In genomic region chr5:167565555-167565954, GRCh38 we compare ENCODE assay signal across 11 cellular contexts.
A peak's percentile ranks its signal among the peaks of the same experiment; 100 is the strongest.
DNase-seq lines count a peak whose midpoint lies in the region; ATAC-seq, FAIRE-seq and TF ChIP-seq lines count a peak whose summit lies in the region.
"Had no signal": no experiment of that assay in that cellular context is flagged by ENCODE, and none has a peak within 500 bp of the region (broad histone marks: within the 10 kb centered on the region; RNA-seq: fewer than 3 reads in every experiment).

No MANE protein-coding gene starts in this region.

- CTCF ChIA-PET in Panc1 (lab: Charles Lee) = interaction anchor here (0.8 kb wide), 1 partner anchor 455 kb away, joined by 4 read pairs; no protein-coding TSS in a partner anchor

- DNase-seq in left ventricle myocardium inferior (no peak), right atrium auricular region (ENCODE audit: low spot score) (no peak), Panc1 (ENCODE audit: low read depth, low spot score) (no peak), fibroblast of the aortic adventitia (ENCODE audit: low read depth) (peak; percentile 35), urothelium cell line (ENCODE audit: low spot score) (peak; percentile 40), NCI-H510A (lab: John Stamatoyannopoulos, UW) (no peak)
- DNase-seq in effector CD8-positive, alpha-beta T cell (lab: John Stamatoyannopoulos, UW) = no peak
- DNase-seq: activated gamma-delta T cell treated with Interleukin-2 at 50 U/mL for 16 hours, T-helper 1 cell had no signal

- FAIRE-seq in urothelium cell line (lab: Jason Lieb, UNC) = no peak

- intact Hi-C loops in left ventricle myocardium inferior (cut with micrococcal nuclease) (no loop called here), Panc1 (cut with micrococcal nuclease; ENCODE audit: unreplicated experiment) (loop anchor here (5.0 kb wide), 1 partner anchor 603 kb away; no protein-coding TSS in a partner anchor)

- H3K4me3 ChIP-seq in left ventricle myocardium inferior (no peak overlapping the region), right atrium auricular region (no peak overlapping the region), Panc1 (ENCODE audit: low read depth in 2 of 2, low read length in 2 of 2) (no peak overlapping the region), fibroblast of the aortic adventitia (ENCODE audit: low read depth, low read length) (no peak overlapping the region)
- H3K4me3 ChIP-seq: tibial nerve had no signal

- peaks cover 38% of the 10 kb centered on the region for H3K27me3 ChIP-seq in left ventricle myocardium inferior (ENCODE audit: low read depth)
- no peaks in the 10 kb centered on the region for H3K27me3 ChIP-seq in right atrium auricular region
- H3K27me3 ChIP-seq in Panc1 (ENCODE audit: control insufficient read depth, insufficient read depth, low read length) = peaks cover 13% of the 10 kb centered on the region
- H3K27me3 ChIP-seq: tibial nerve had no signal

- H3K4me1 ChIP-seq in left ventricle myocardium inferior = no peaks in the 10 kb centered on the region
- H3K4me1 ChIP-seq in right atrium auricular region = no peaks in the 10 kb centered on the region
- no peaks in the 10 kb centered on the region for H3K4me1 ChIP-seq in Panc1 (ENCODE audit: control insufficient read depth, insufficient read depth, low read length)
- H3K4me1 ChIP-seq: tibial nerve had no signal

- POLR2A ChIA-PET in Panc1 (lab: Charles Lee) = no interaction called here

- in situ Hi-C loops in Panc1 (cut with HindIII; ENCODE audit: low pct_unique_long_range_greater_than_20kb, low sequenced_read_pairs) = no loop called here

- H3K9me3 ChIP-seq in left ventricle myocardium inferior (replicated peaks) (no peaks in the 10 kb centered on the region), right atrium auricular region (no peaks in the 10 kb centered on the region), Panc1 (ENCODE audit: control insufficient read depth, insufficient read depth, low read depth, low read length) (no peaks in the 10 kb centered on the region)
- H3K9me3 ChIP-seq: tibial nerve had no signal

- TF ChIP-seq CTCF in left ventricle myocardium inferior (IDR thresholded peaks at IDR 0.05; ENCODE audit: borderline replicate concordance) (peak; percentile 25), right atrium auricular region (IDR thresholded peaks at IDR 0.05) (peak in 1 of 2 donors; percentile 21), Panc1 (IDR thresholded peaks at IDR 0.05) (peak; percentile 32; the same call in 1 of the 2 replicates), fibroblast of the aortic adventitia (IDR thresholded peaks at IDR 0.05; ENCODE audit: insufficient read depth, low read length) (peak; percentile 29)

- no peak overlapping the region for H3K27ac ChIP-seq in left ventricle myocardium inferior (replicated peaks)
- no peak overlapping the region for H3K27ac ChIP-seq in right atrium auricular region
- no peak overlapping the region for H3K27ac ChIP-seq in Panc1 (ENCODE audit: low read length)
- H3K27ac ChIP-seq: tibial nerve had no signal

- H3K36me3 ChIP-seq in left ventricle myocardium inferior (no peaks in the 10 kb centered on the region), right atrium auricular region (no peaks in the 10 kb centered on the region), Panc1 (ENCODE audit: control insufficient read depth, insufficient read depth, low read length) (no peaks in the 10 kb centered on the region; the same call in 1 of the 2 replicates)
- H3K36me3 ChIP-seq: tibial nerve had no signal

- no TSS peak for BruUV-seq in Panc1 (replicated peaks; lab: Mats Ljungman, UMichigan)

- no peak for ATAC-seq in Panc1
- no peak for ATAC-seq in HG02885 (IDR thresholded peaks at IDR 0.05; ENCODE audit: poor library complexity, unreplicated experiment)

Comparison
In these comparisons a context has a peak if more than half of its experiments do, and no peak if none do; other contexts are left out.
1. DNase-seq: peak in fibroblast of the aortic adventitia (single experiment) and urothelium cell line (single experiment); none in left ventricle myocardium inferior (single experiment), right atrium auricular region (single experiment), Panc1 (single experiment), NCI-H510A (single experiment) and effector CD8-positive, alpha-beta T cell (single experiment).